8 cellular contexts compared by ENCODE assay signal in the genomic region with DNA sequence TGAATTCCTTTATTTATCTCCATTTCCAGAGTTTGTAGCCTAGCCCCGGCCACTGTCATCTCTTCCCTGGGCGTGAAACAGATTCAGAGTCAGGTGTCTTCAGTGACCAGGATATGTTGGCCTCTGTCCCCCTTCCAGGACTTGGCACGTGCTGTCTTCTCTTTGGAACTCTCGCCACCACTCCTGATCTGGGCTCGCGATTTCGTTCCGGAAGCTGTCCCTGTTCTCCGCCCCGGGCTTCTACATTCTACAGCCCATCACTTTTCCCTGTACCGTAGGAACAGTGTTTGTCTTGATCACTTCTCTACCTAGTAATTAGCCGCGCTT. TPM values are rescaled to one million over a fixed set of nuclear protein-coding genes. Genes with fewer than 3 reads are reported as not detected.
A peak's percentile ranks its signal among the peaks of the same experiment; 100 is the strongest.
DNase-seq lines count a peak whose midpoint lies in the region; ATAC-seq, FAIRE-seq and TF ChIP-seq lines count a peak whose summit lies in the region.

No MANE protein-coding gene starts in this region.

- TF ChIP-seq POLR2A in breast epithelium (IDR thresholded peaks at IDR 0.05), result no peak
- no peak; a peak in 1 of 4 replicates for TF ChIP-seq POLR2A in HepG2 (IDR thresholded peaks at IDR 0.05; ENCODE audit: insufficient read depth in 1 of 2, low read depth in 2 of 2, low read length in 2 of 2)

- in situ Hi-C loops in HepG2 (cut with HindIII; ENCODE audit: extremely low pct_ligation_motif_present, low pct_unique_long_range_greater_than_20kb), result loop anchor here (5.0 kb wide), 1 partner anchor 83 kb away; a partner anchor contains a TSS

- H3K4me1 ChIP-seq in breast epithelium (peaks cover 0 to 4% of the 10 kb centered on the region in 2 donors), HepG2 (ENCODE audit: insufficient read depth, low read length) (peaks cover 40% of the 10 kb centered on the region), tibial artery (peaks cover 0 to 18% (median 9%) of the 10 kb centered on the region in 4 donors)

- BruUV-seq in HepG2 (replicated peaks; lab: Mats Ljungman, UMichigan), result no TSS peak

- peaks cover 9% of the 10 kb centered on the region for H3K36me3 Mint-ChIP-seq in activated CD8-positive, alpha-beta memory T cell treated with anti-CD3 and anti-CD28 coated beads, Interleukin-2, amount 10 ng/mL, durations not matched to agents 7 days and 5 days

- peak overlapping the region; percentile 84 for H3K9ac ChIP-seq in HepG2 (ENCODE audit: insufficient read depth, low read depth, low read length)

- no peak for TF ChIP-seq EP300 in HepG2 (IDR thresholded peaks at IDR 0.05; ENCODE audit: low read depth in 2 of 2, low read length in 2 of 2)
- no peak for TF ChIP-seq EP300 in HepG2 (CRISPR knock-in tag; IDR thresholded peaks at IDR 0.05; ENCODE audit: borderline replicate concordance)

- H3K4me1 Mint-ChIP-seq in activated CD8-positive, alpha-beta memory T cell treated with anti-CD3 and anti-CD28 coated beads, Interleukin-2, amount 10 ng/mL, durations not matched to agents 7 days and 5 days, result peaks cover 24% of the 10 kb centered on the region

- DNase-seq in activated CD8-positive, alpha-beta memory T cell treated with anti-CD3 and anti-CD28 coated beads, Interleukin-2, amount 10 ng/mL, durations not matched to agents 7 days and 5 days, result no peak
- DNase-seq in activated CD8-positive, alpha-beta memory T cell treated with anti-CD3 and anti-CD28 coated beads for 24 hours, result no peak
- DNase-seq in NCI-H2196 (lab: John Stamatoyannopoulos, UW; ENCODE audit: unreplicated experiment) (peak; percentile 56), breast epithelium (ENCODE audit: low spot score in 2 of 2) (no peak), HepG2 (ENCODE audit: low spot score) (peak; percentile 67), tibial artery (no peak), NCI-H187 treated with DMSO at 0.1 percent for 48 hours (lab: John Stamatoyannopoulos, UW) (no peak)

- peak overlapping the region; percentile 84 for H3K4me2 ChIP-seq in HepG2 (ENCODE audit: low read depth, low read length)

- POLR2A ChIA-PET in HepG2 (lab: Yijun Ruan, JAX), result interaction anchor here (0.7 to 7.0 kb wide), 15 partner anchors 8 to 788 kb away, joined by 3 to 126 read pairs (median 5); a partner anchor contains a TSS

- H3K4me3 ChIP-seq in breast epithelium (peak overlapping the region; percentile 56 to 81 (median 71)), HepG2 (replicated peaks in 1 of 3; ENCODE audit: insufficient read depth in 1 of 3, low read depth in 2 of 3, low read length in 3 of 3) (peak overlapping the region; percentile 74 to 83 (median 82)), tibial artery (peak overlapping the region; percentile 63 to 64)

- intact Hi-C loops in breast epithelium (cut with DNase I; ENCODE audit: low total_unique reads), result loop anchor here (5.0 kb wide), 1 partner anchor 83 kb away; a partner anchor contains a TSS
- intact Hi-C loops in HepG2 (cut with micrococcal nuclease; ENCODE audit: unreplicated experiment), result no loop called here
- intact Hi-C loops in tibial artery (cut with DNase I; ENCODE audit: low total_unique reads), result no loop called here

- peak overlapping the region; percentile 93 for H3K27ac Mint-ChIP-seq in activated CD8-positive, alpha-beta memory T cell treated with anti-CD3 and anti-CD28 coated beads, Interleukin-2, amount 10 ng/mL, durations not matched to agents 7 days and 5 days

- peak overlapping the region; percentile 18 for H2AFZ ChIP-seq in HepG2 (ENCODE audit: low read length)

- H3K27ac ChIP-seq in breast epithelium, result peak overlapping the region; percentile 90 to 94
- peak overlapping the region; percentile 72 for H3K27ac ChIP-seq in HepG2 (ENCODE audit: extremely low read length, insufficient read depth, low read length)
- peak overlapping the region; percentile 83 to 90 for H3K27ac ChIP-seq in tibial artery

- no peaks in the 10 kb centered on the region for H3K36me3 ChIP-seq in breast epithelium
- H3K36me3 ChIP-seq in HepG2 (replicated peaks in 1 of 2; ENCODE audit: control insufficient read depth in 1 of 2, insufficient read depth in 2 of 2, low read length in 2 of 2), result peaks cover 0 to 4% of the 10 kb centered on the region in 2 experiments; a peak in 3 of 5 replicates
- H3K36me3 ChIP-seq in tibial artery, result peaks cover 0 to 8% (median 4%) of the 10 kb centered on the region in 3 donors

- H3K27me3 Mint-ChIP-seq in activated CD8-positive, alpha-beta memory T cell treated with anti-CD3 and anti-CD28 coated beads, Interleukin-2, amount 10 ng/mL, durations not matched to agents 7 days and 5 days, result no peaks in the 10 kb centered on the region

- H3K9me3 Mint-ChIP-seq in activated CD8-positive, alpha-beta memory T cell treated with anti-CD3 and anti-CD28 coated beads, Interleukin-2, amount 10 ng/mL, durations not matched to agents 7 days and 5 days (ENCODE audit: low read depth), result no peaks in the 10 kb centered on the region

- H3K9me3 ChIP-seq in breast epithelium (no peaks in the 10 kb centered on the region), HepG2 (ENCODE audit: low read length) (no peaks in the 10 kb centered on the region), tibial artery (no peaks in the 10 kb centered on the region)

- ATAC-seq in activated CD8-positive, alpha-beta memory T cell treated with anti-CD3 and anti-CD28 coated beads, Interleukin-2, amount 10 ng/mL, durations not matched to agents 7 days and 5 days, result no peak
- ATAC-seq in HepG2, result peak; percentile 37
- ATAC-seq in HG02588 (IDR thresholded peaks at IDR 0.05; ENCODE audit: unreplicated experiment), result no peak

- 7% methylated on average over 13 of the region's 13 CpGs for WGBS in HepG2 (ENCODE audit: low lambda C conversion rate)

- no peaks in the 10 kb centered on the region for H4K20me1 ChIP-seq in HepG2 (ENCODE audit: insufficient read depth, low read length)

- peaks cover 6% of the 10 kb centered on the region for H3K79me2 ChIP-seq in HepG2 (ENCODE audit: insufficient read depth, low read length)

- TF ChIP-seq RAD21 in HepG2 (CRISPR knock-in tag; IDR thresholded peaks at IDR 0.05), result no peak

- TF ChIP-seq CTCF in breast epithelium (IDR thresholded peaks at IDR 0.05) (no peak), HepG2 (CRISPR knock-in tag; IDR thresholded peaks at IDR 0.05) (no peak; the same call in 1 of the 2 replicates), tibial artery (IDR thresholded peaks at IDR 0.05) (no peak)

- H3K27me3 ChIP-seq in breast epithelium (no peaks in the 10 kb centered on the region), HepG2 (ENCODE audit: control insufficient read depth in 1 of 2, insufficient read depth in 2 of 2, low read length in 2 of 2) (peaks cover 0 to 10% of the 10 kb centered on the region in 2 experiments; a peak in 2 of 5 replicates), tibial artery (no peaks in the 10 kb centered on the region)

- FAIRE-seq in HepG2 (lab: Jason Lieb, UNC), result no peak

- H3K4me3 Mint-ChIP-seq in activated CD8-positive, alpha-beta memory T cell treated with anti-CD3 and anti-CD28 coated beads, Interleukin-2, amount 10 ng/mL, durations not matched to agents 7 days and 5 days, result peak overlapping the region; percentile 97

- CTCF ChIA-PET in activated CD8-positive, alpha-beta memory T cell treated with anti-CD3 and anti-CD28 coated beads, Interleukin-2, amount 10 ng/mL, durations not matched to agents 7 days and 5 days (lab: Charles Lee), result interaction anchor here (0.6 to 12.4 kb wide), 6 partner anchors 13 to 711 kb away, joined by 3 to 168 read pairs (median 4); a partner anchor contains a TSS
- CTCF ChIA-PET in HepG2 (lab: Yijun Ruan, JAX; ENCODE audit: low intra/inter-chr PET ratio, low total read pairs), result interaction anchor here (3.1 to 9.2 kb wide), 2 partner anchors 81 to 121 kb away, joined by 13 to 123 read pairs; a partner anchor contains a TSS

RNA-seq across cellular contexts. Expression of a gene that starts 0.7 kb away (rescaled TPM):
- total RNA-seq in activated CD8-positive, alpha-beta memory T cell treated with anti-CD3 and anti-CD28 coated beads, Interleukin-2, amount 10 ng/mL, durations not matched to agents 7 days and 5 days, result 10 to 100 TPM; 59.4 to 64.6 TPM
- total RNA-seq in breast epithelium, result 10 to 100 TPM; 33.4 to 61.9 (median 53.7) TPM
- total RNA-seq in HepG2 (2016; rRNA removed; fragmentation: Illumina TruSeq; extraction: Trizol), result 102 and 107 TPM in 2 replicates
- 24.0 and 24.9 TPM in 2 replicates for total RNA-seq in HepG2 (2016; cell fraction: cytosol; rRNA removed; fragmentation: Illumina TruSeq; extraction: Trizol; ENCODE audit: low read depth)
- 101 and 108 TPM in 2 replicates for total RNA-seq in HepG2 (2016; cell fraction: insoluble cytoplasmic fraction; rRNA removed; fragmentation: Illumina TruSeq; extraction: Trizol)
- 34.7 and 36.9 TPM in 2 replicates for total RNA-seq in HepG2 (2016; cell fraction: membrane; rRNA removed; fragmentation: Illumina TruSeq; extraction: Trizol)
- 65.3 and 66.8 TPM in 2 replicates for total RNA-seq in HepG2 (2016; cell fraction: nucleus; rRNA removed; fragmentation: Illumina TruSeq; extraction: Trizol)
- polyA plus RNA-seq in HepG2 (2011; rRNA removed), result 74.1 and 80.1 TPM in 2 replicates
- 61.4 and 72.0 TPM in 2 replicates for polyA plus RNA-seq in HepG2 (2011; cell fraction: cytosol; rRNA removed)
- polyA plus RNA-seq in HepG2 (2011; cell fraction: nucleus; rRNA removed), result 134 and 148 TPM in 2 replicates
- 34.1 and 41.6 TPM in 2 replicates for polyA plus RNA-seq in HepG2 (2012)
- 19.2 and 19.4 TPM in 2 replicates for polyA plus RNA-seq in HepG2 (2016; cell fraction: cytosol; fragmentation: Illumina TruSeq; extraction: Trizol; ENCODE audit: low read depth)
- polyA plus RNA-seq in HepG2 (2016; cell fraction: insoluble cytoplasmic fraction; fragmentation: Illumina TruSeq; extraction: Trizol; ENCODE audit: low read depth), result 102 and 104 TPM in 2 replicates
- polyA plus RNA-seq in HepG2 (2016; cell fraction: membrane; fragmentation: Illumina TruSeq; extraction: Trizol; ENCODE audit: low read depth), result 24.4 and 27.0 TPM in 2 replicates
- 106 and 116 TPM in 2 replicates for polyA plus RNA-seq in HepG2 (2016; cell fraction: nucleus; fragmentation: Illumina TruSeq; extraction: Trizol; ENCODE audit: insufficient read depth, low read depth)
- 86.0 and 125 TPM in 2 replicates for polyA minus RNA-seq in HepG2 (2011; rRNA and poly(A)+ RNA removed; ENCODE audit: low replicate concordance)
- 23.0 and 28.1 TPM in 2 replicates for polyA minus RNA-seq in HepG2 (2011; cell fraction: cytosol; rRNA and poly(A)+ RNA removed)
- polyA minus RNA-seq in HepG2 (2011; cell fraction: nucleus; rRNA and poly(A)+ RNA removed), result 65.4 and 67.3 TPM in 2 replicates

RNA-seq across cellular contexts. Expression of a gene that starts 0.8 kb away (rescaled TPM):
- under 1 TPM; 0.16 to 0.26 TPM for total RNA-seq in activated CD8-positive, alpha-beta memory T cell treated with anti-CD3 and anti-CD28 coated beads, Interleukin-2, amount 10 ng/mL, durations not matched to agents 7 days and 5 days
- total RNA-seq in breast epithelium (1 to 10 TPM in 1 of 3 donors, under 1 TPM in 2; 0.66 to 1.1 (median 0.73) TPM), HepG2 (2016; rRNA removed; fragmentation: Illumina TruSeq; extraction: Trizol) (0.18 and 0.20 TPM in 2 replicates)
- 0.20 TPM in 1 of 2 replicates, not detected in the other for total RNA-seq in HepG2 (2016; cell fraction: cytosol; rRNA removed; fragmentation: Illumina TruSeq; extraction: Trizol; ENCODE audit: low read depth)
- total RNA-seq in HepG2 (2016; cell fraction: insoluble cytoplasmic fraction; rRNA removed; fragmentation: Illumina TruSeq; extraction: Trizol), result 0.19 TPM in 1 of 2 replicates, not detected in the other
- total RNA-seq in HepG2 (2016; cell fraction: membrane; rRNA removed; fragmentation: Illumina TruSeq; extraction: Trizol), result 0.14 and 0.25 TPM in 2 replicates
- total RNA-seq in HepG2 (2016; cell fraction: nucleus; rRNA removed; fragmentation: Illumina TruSeq; extraction: Trizol), result 0.50 and 0.93 TPM in 2 replicates
- polyA plus RNA-seq in HepG2 (2011; rRNA removed), result 0.05 and 0.17 TPM in 2 replicates
- polyA plus RNA-seq in HepG2 (2011; cell fraction: cytosol; rRNA removed), result 0.03 and 0.04 TPM in 2 replicates
- polyA plus RNA-seq in HepG2 (2011; cell fraction: nucleus; rRNA removed), result 0.80 and 0.90 TPM in 2 replicates
- polyA plus RNA-seq in HepG2 (2012), result 0.51 and 0.55 TPM in 2 replicates
- 0.02 and 0.24 TPM in 2 replicates for polyA plus RNA-seq in HepG2 (2016; cell fraction: cytosol; fragmentation: Illumina TruSeq; extraction: Trizol; ENCODE audit: low read depth)
- polyA plus RNA-seq in HepG2 (2016; cell fraction: insoluble cytoplasmic fraction; fragmentation: Illumina TruSeq; extraction: Trizol; ENCODE audit: low read depth), result 0.23 and 0.37 TPM in 2 replicates
- 0.21 and 0.32 TPM in 2 replicates for polyA plus RNA-seq in HepG2 (2016; cell fraction: membrane; fragmentation: Illumina TruSeq; extraction: Trizol; ENCODE audit: low read depth)
- 0.96 and 2.1 TPM in 2 replicates for polyA plus RNA-seq in HepG2 (2016; cell fraction: nucleus; fragmentation: Illumina TruSeq; extraction: Trizol; ENCODE audit: insufficient read depth, low read depth)
- 0.09 TPM in 1 of 2 replicates, not detected in the other for polyA minus RNA-seq in HepG2 (2011; rRNA and poly(A)+ RNA removed; ENCODE audit: low replicate concordance)
- polyA minus RNA-seq in HepG2 (2011; cell fraction: cytosol; rRNA and poly(A)+ RNA removed), result not detected in 2 replicates
- polyA minus RNA-seq in HepG2 (2011; cell fraction: nucleus; rRNA and poly(A)+ RNA removed), result 0.13 and 0.50 TPM in 2 replicates

Comparison
In these comparisons a context has a peak if more than half of its experiments do, and no peak if none do; other contexts are left out.
1. DNase-seq: peak in NCI-H2196 (single experiment) and HepG2 (single experiment); none in activated CD8-positive, alpha-beta memory T cell treated with anti-CD3 and anti-CD28 coated beads, Interleukin-2, amount 10 ng/mL, durations not matched to agents 7 days and 5 days (single experiment), activated CD8-positive, alpha-beta memory T cell treated with anti-CD3 and anti-CD28 coated beads for 24 hours (single experiment), breast epithelium (0 of 2), tibial artery (0 of 2) and NCI-H187 treated with DMSO at 0.1 percent for 48 hours (single experiment).
2. Peak in every context shown above with its lines, with median percentiles within 50 percentile points of each other: H3K27ac ChIP-seq and H3K4me3 ChIP-seq.